19 cellular contexts compared by ENCODE assay signal in genomic region chr3:77539014-77539413, GRCh38.
DNase-seq lines count a peak whose midpoint lies in the region; ATAC-seq and TF ChIP-seq lines count a peak whose summit lies in the region.
"Had no signal": no experiment of that assay in that cellular context is flagged by ENCODE, and none has a peak within 500 bp of the region (broad histone marks: within the 10 kb centered on the region; RNA-seq: fewer than 3 reads in every experiment).

No MANE protein-coding gene starts in this region.

- no peak overlapping the region for H3K4me3 Mint-ChIP-seq in effector memory CD8-positive, alpha-beta T cell
- H3K4me3 Mint-ChIP-seq: B cell; CD4-positive, CD25-positive, alpha-beta regulatory T cell; CD8-positive, alpha-beta T cell had no signal

- H3K27me3 Mint-ChIP-seq in effector memory CD8-positive, alpha-beta T cell: no peaks in the 10 kb centered on the region
- H3K27me3 Mint-ChIP-seq: B cell; CD4-positive, CD25-positive, alpha-beta regulatory T cell had no signal

- in situ Hi-C loops in HAP-1 (cut with MboI; ENCODE audit: low sequenced_read_pairs): no loop called here

- TF ChIP-seq POLR2A in body of pancreas (IDR thresholded peaks at IDR 0.05): no peak

- H3K9me3 ChIP-seq in HAP-1 (no peaks in the 10 kb centered on the region), body of pancreas (no peaks in the 10 kb centered on the region), tibial artery (no peaks in the 10 kb centered on the region)
- H3K9me3 ChIP-seq: BLaER1, Caco-2 had no signal

- no peaks in the 10 kb centered on the region for H3K4me1 Mint-ChIP-seq in effector memory CD8-positive, alpha-beta T cell (ENCODE audit: low read depth in 2 of 2)
- H3K4me1 Mint-ChIP-seq: B cell; CD4-positive, CD25-positive, alpha-beta regulatory T cell had no signal

- intact Hi-C loops in Right ventricle myocardium superior (cut with DNase I): no loop called here
- intact Hi-C loops in cardiac septum (cut with DNase I): no loop called here
- intact Hi-C loops in body of pancreas (cut with DNase I): no loop called here
- intact Hi-C loops in tibial artery (cut with DNase I; ENCODE audit: low total_unique reads): no loop called here

- H3K9me3 Mint-ChIP-seq in effector memory CD8-positive, alpha-beta T cell: peaks cover 2 to 19% of the 10 kb centered on the region in 2 donors

- peak; percentile 30 for DNase-seq in Right ventricle myocardium superior
- no peak for DNase-seq in cardiac septum (ENCODE audit: low spot score)
- DNase-seq in HAP-1 (ENCODE audit: low spot score in 2 of 2): peak; percentile 92 to 94
- peak in 1 of 4 donors; percentile 12 for DNase-seq in body of pancreas
- DNase-seq in renal cortical epithelial cell (ENCODE audit: low read depth): peak; percentile 68
- DNase-seq in effector memory CD8-positive, alpha-beta T cell: no peak
- DNase-seq in NCI-H82 treated with DMSO at 0.1 percent for 48 hours (lab: John Stamatoyannopoulos, UW; ENCODE audit: unreplicated experiment): no peak
- no peak for DNase-seq in tibial artery
- DNase-seq: CD4-positive, CD25-positive, alpha-beta regulatory T cell; CD8-positive, alpha-beta T cell; DMS53; DMS79 treated with DMSO at 0.1 percent for 48 hours; H7 had no signal

- H3K36me3 Mint-ChIP-seq in effector memory CD8-positive, alpha-beta T cell (ENCODE audit: insufficient read depth): no peaks in the 10 kb centered on the region
- H3K36me3 Mint-ChIP-seq: CD4-positive, CD25-positive, alpha-beta regulatory T cell; CD8-positive, alpha-beta T cell had no signal

- H3K4me3 ChIP-seq in HAP-1 (no peak overlapping the region), body of pancreas (no peak overlapping the region), tibial artery (no peak overlapping the region)
- H3K4me3 ChIP-seq: BLaER1 had no signal

- H3K36me3 ChIP-seq in HAP-1 (replicated peaks): no peaks in the 10 kb centered on the region
- no peaks in the 10 kb centered on the region for H3K36me3 ChIP-seq in body of pancreas (replicated peaks in 1 of 2; ENCODE audit: insufficient read depth in 1 of 2, low read depth in 2 of 2)
- H3K36me3 ChIP-seq in tibial artery: no peaks in the 10 kb centered on the region
- H3K36me3 ChIP-seq: BLaER1 had no signal

- 57 to 72% methylated on average over 11 of the region's 11 CpGs for WGBS in body of pancreas, 2 donors

- no peak overlapping the region for H3K27ac ChIP-seq in body of pancreas
- no peak overlapping the region for H3K27ac ChIP-seq in tibial artery
- H3K27ac ChIP-seq: 22Rv1, BLaER1, C4-2B had no signal

- H3K27ac Mint-ChIP-seq in effector memory CD8-positive, alpha-beta T cell: no peak overlapping the region
- H3K27ac Mint-ChIP-seq: B cell; CD4-positive, CD25-positive, alpha-beta regulatory T cell; CD8-positive, alpha-beta T cell had no signal

- H3K27me3 ChIP-seq in HAP-1 (ENCODE audit: low read depth) (no peaks in the 10 kb centered on the region), body of pancreas (no peaks in the 10 kb centered on the region), tibial artery (no peaks in the 10 kb centered on the region)
- H3K27me3 ChIP-seq: BLaER1 had no signal

- H3K4me1 ChIP-seq in HAP-1: peaks cover 28% of the 10 kb centered on the region
- H3K4me1 ChIP-seq in body of pancreas: no peaks in the 10 kb centered on the region
- H3K4me1 ChIP-seq in tibial artery: no peaks in the 10 kb centered on the region
- H3K4me1 ChIP-seq: BLaER1 had no signal

- ATAC-seq in Right ventricle myocardium superior (ENCODE audit: poor library complexity): no peak
- peak; percentile 67 for ATAC-seq in body of pancreas
- no peak for ATAC-seq in effector memory CD8-positive, alpha-beta T cell (replicated peaks)
- ATAC-seq: CD8-positive, alpha-beta T cell; HCT116 had no signal

- TF ChIP-seq CTCF in body of pancreas (IDR thresholded peaks at IDR 0.05): no peak
- TF ChIP-seq CTCF in tibial artery (IDR thresholded peaks at IDR 0.05): no peak

Comparison
In these comparisons a context has a peak if more than half of its experiments do, and no peak if none do; other contexts are left out.
1. DNase-seq: peak in Right ventricle myocardium superior (single experiment), HAP-1 (2 of 2) and renal cortical epithelial cell (single experiment); none in cardiac septum (single experiment), effector memory CD8-positive, alpha-beta T cell (0 of 3), NCI-H82 treated with DMSO at 0.1 percent for 48 hours (single experiment) and tibial artery (0 of 2).